Comparison of ENCODE assay signal across 8 cellular contexts in genomic region chr13:99172951-99173350, GRCh38.
"Had no signal": no experiment of that assay in that cellular context is flagged by ENCODE, and none has a peak within 500 bp of the region (broad histone marks: within the 10 kb centered on the region; RNA-seq: fewer than 3 reads in every experiment).

No MANE protein-coding gene starts in this region.

- H3K9me3 ChIP-seq: HAP-1 had no signal

- H3K4me3 ChIP-seq: GM23248, GM23338, HAP-1 had no signal

- ATAC-seq: GM23338, HCT116 had no signal

- DNase-seq: GM23248, GOT3, H9, HCEC 1CT, HFFc6 had no signal

- H2AFZ ChIP-seq: GM23248, GM23338 had no signal

- H3K4me2 ChIP-seq: GM23338 had no signal

- H3K36me3 ChIP-seq: HAP-1 had no signal

- H3K27ac ChIP-seq: GM23248 had no signal

- H3K9ac ChIP-seq: GM23248 had no signal
